In genomic region chr14:100160534-100160916, GRCh38 we compare ENCODE assay signal across 14 cellular contexts. TPM values are rescaled to one million over a fixed set of nuclear protein-coding genes. Genes with fewer than 3 reads are reported as not detected.
DNase-seq lines count a peak whose midpoint lies in the region; ATAC-seq lines count a peak whose summit lies in the region.
"Had no signal": no experiment of that assay in that cellular context is flagged by ENCODE, and none has a peak within 500 bp of the region (broad histone marks: within the 10 kb centered on the region; RNA-seq: fewer than 3 reads in every experiment).

No MANE protein-coding gene starts in this region.

- peaks cover 42% of the 10 kb centered on the region for H3K27me3 Mint-ChIP-seq in activated CD4-positive, alpha-beta T cell treated with anti-CD3 and anti-CD28 coated beads, Interleukin-2, amount 10 ng/mL, durations not matched to agents 7 days and 5 days
- peaks cover 17% of the 10 kb centered on the region for H3K27me3 Mint-ChIP-seq in stimulated activated naive CD8-positive, alpha-beta T cell treated with anti-CD3 and anti-CD28 coated beads, Interleukin-15, Interleukin-2, amounts not matched to agents 100 ng/mL and 50 ng/mL, for 24 hours
- peaks cover 54% of the 10 kb centered on the region for H3K27me3 Mint-ChIP-seq in stimulated activated naive CD8-positive, alpha-beta T cell treated with anti-CD3 and anti-CD28 coated beads, Interleukin-15, amount 100 ng/mL, for 72 hours

- CTCF ChIA-PET in activated CD4-positive, alpha-beta T cell treated with anti-CD3 and anti-CD28 coated beads, Interleukin-2, amount 10 ng/mL, durations not matched to agents 7 days and 5 days (lab: Charles Lee) = interaction anchor here (3.4 kb wide), 1 partner anchor 33 kb away, joined by 16 read pairs; no protein-coding TSS in a partner anchor

- H3K9me3 ChIP-seq in iPS-15b (ENCODE audit: control insufficient read depth, insufficient read depth, low read length) = no peaks in the 10 kb centered on the region

- no peak overlapping the region for H3K27ac Mint-ChIP-seq in activated CD4-positive, alpha-beta T cell treated with anti-CD3 and anti-CD28 coated beads, Interleukin-2, amount 10 ng/mL, durations not matched to agents 7 days and 5 days
- no peak overlapping the region for H3K27ac Mint-ChIP-seq in stimulated activated naive CD8-positive, alpha-beta T cell treated with anti-CD3 and anti-CD28 coated beads, Interleukin-15, Interleukin-2, amounts not matched to agents 100 ng/mL and 50 ng/mL, for 24 hours
- H3K27ac Mint-ChIP-seq in stimulated activated naive CD8-positive, alpha-beta T cell treated with anti-CD3 and anti-CD28 coated beads, Interleukin-15, amount 100 ng/mL, for 72 hours = no peak overlapping the region

- peaks cover 60% of the 10 kb centered on the region for H3K27me3 ChIP-seq in iPS-15b (ENCODE audit: control insufficient read depth, insufficient read depth, low read length)

- peak overlapping the region; percentile 31 for H3K4me3 Mint-ChIP-seq in activated CD4-positive, alpha-beta T cell treated with anti-CD3 and anti-CD28 coated beads, Interleukin-2, amount 10 ng/mL, durations not matched to agents 7 days and 5 days
- H3K4me3 Mint-ChIP-seq in stimulated activated naive CD8-positive, alpha-beta T cell treated with anti-CD3 and anti-CD28 coated beads, Interleukin-15, Interleukin-2, amounts not matched to agents 100 ng/mL and 50 ng/mL, for 24 hours = peak overlapping the region; percentile 54
- H3K4me3 Mint-ChIP-seq in stimulated activated naive CD8-positive, alpha-beta T cell treated with anti-CD3 and anti-CD28 coated beads, Interleukin-15, amount 100 ng/mL, for 72 hours = no peak overlapping the region

- H3K36me3 ChIP-seq in iPS-15b (ENCODE audit: control insufficient read depth, insufficient read depth, low read length) = no peaks in the 10 kb centered on the region

- ATAC-seq in stimulated activated naive CD8-positive, alpha-beta T cell treated with anti-CD3 and anti-CD28 coated beads, Interleukin-15, amount 100 ng/mL, for 72 hours = no peak
- ATAC-seq in GM18511 (IDR thresholded peaks at IDR 0.05; ENCODE audit: unreplicated experiment) = no peak
- ATAC-seq in HG03432 (IDR thresholded peaks at IDR 0.05; ENCODE audit: unreplicated experiment) = no peak

- peak overlapping the region; percentile 52 for H3K4me3 ChIP-seq in iPS-15b (ENCODE audit: low read depth, low read length)

- peaks cover 4% of the 10 kb centered on the region for H3K4me1 Mint-ChIP-seq in activated CD4-positive, alpha-beta T cell treated with anti-CD3 and anti-CD28 coated beads, Interleukin-2, amount 10 ng/mL, durations not matched to agents 7 days and 5 days
- H3K4me1 Mint-ChIP-seq in stimulated activated naive CD8-positive, alpha-beta T cell treated with anti-CD3 and anti-CD28 coated beads, Interleukin-15, Interleukin-2, amounts not matched to agents 100 ng/mL and 50 ng/mL, for 24 hours (ENCODE audit: low read depth) = peaks cover 3% of the 10 kb centered on the region
- H3K4me1 Mint-ChIP-seq in stimulated activated naive CD8-positive, alpha-beta T cell treated with anti-CD3 and anti-CD28 coated beads, Interleukin-15, amount 100 ng/mL, for 72 hours = no peaks in the 10 kb centered on the region

- no peaks in the 10 kb centered on the region for H3K36me3 Mint-ChIP-seq in activated CD4-positive, alpha-beta T cell treated with anti-CD3 and anti-CD28 coated beads, Interleukin-2, amount 10 ng/mL, durations not matched to agents 7 days and 5 days (ENCODE audit: low read depth)
- H3K36me3 Mint-ChIP-seq in stimulated activated naive CD8-positive, alpha-beta T cell treated with anti-CD3 and anti-CD28 coated beads, Interleukin-15, Interleukin-2, amounts not matched to agents 100 ng/mL and 50 ng/mL, for 24 hours (ENCODE audit: low read depth) = no peaks in the 10 kb centered on the region

- no peaks in the 10 kb centered on the region for H3K4me1 ChIP-seq in iPS-15b (ENCODE audit: control insufficient read depth, insufficient read depth, low read length)

- H3K9me3 Mint-ChIP-seq in activated CD4-positive, alpha-beta T cell treated with anti-CD3 and anti-CD28 coated beads, Interleukin-2, amount 10 ng/mL, durations not matched to agents 7 days and 5 days = no peaks in the 10 kb centered on the region
- no peaks in the 10 kb centered on the region for H3K9me3 Mint-ChIP-seq in stimulated activated naive CD8-positive, alpha-beta T cell treated with anti-CD3 and anti-CD28 coated beads, Interleukin-15, Interleukin-2, amounts not matched to agents 100 ng/mL and 50 ng/mL, for 24 hours
- H3K9me3 Mint-ChIP-seq in stimulated activated naive CD8-positive, alpha-beta T cell treated with anti-CD3 and anti-CD28 coated beads, Interleukin-15, amount 100 ng/mL, for 72 hours = peaks cover 0 to under 1% of the 10 kb centered on the region in 2 donors

- no peak for DNase-seq in activated CD4-positive, alpha-beta T cell treated with anti-CD3 and anti-CD28 coated beads, Interleukin-2, amount 10 ng/mL, durations not matched to agents 7 days and 5 days
- no peak for DNase-seq in activated CD4-positive, alpha-beta T cell treated with anti-CD3 and anti-CD28 coated beads for 4 hours
- DNase-seq in stimulated activated naive CD8-positive, alpha-beta T cell treated with anti-CD3 and anti-CD28 coated beads, Interleukin-15, amount 100 ng/mL, for 72 hours = no peak
- no peak for DNase-seq in NCI-H2227 treated with DMSO at 0.1 percent for 48 hours (lab: John Stamatoyannopoulos, UW)
- DNase-seq: C1 segment of cervical spinal cord, DMS79, KG1, NCI-H1048, NCI-H146, NCI-H526 treated with DMSO at 0.1 percent for 48 hours had no signal

- POLR2A ChIA-PET in activated CD4-positive, alpha-beta T cell treated with anti-CD3 and anti-CD28 coated beads, Interleukin-2, amount 10 ng/mL, durations not matched to agents 7 days and 5 days (lab: Charles Lee) = no interaction called here

- H3K9ac ChIP-seq in iPS-15b (ENCODE audit: low read depth, low read length) = no peak overlapping the region

RNA-seq across cellular contexts. Expression of gene DEGS2, which starts 1.1 kb away (rescaled TPM):
- total RNA-seq in activated CD4-positive, alpha-beta T cell treated with anti-CD3 and anti-CD28 coated beads, Interleukin-2, amount 10 ng/mL, durations not matched to agents 7 days and 5 days = under 1 TPM; 0.15 to 0.23 TPM

Comparison
In these comparisons a context has a peak if more than half of its experiments do, and no peak if none do; other contexts are left out.
1. H3K4me3 Mint-ChIP-seq: peak in activated CD4-positive, alpha-beta T cell treated with anti-CD3 and anti-CD28 coated beads, Interleukin-2, amount 10 ng/mL, durations not matched to agents 7 days and 5 days (single experiment) and stimulated activated naive CD8-positive, alpha-beta T cell treated with anti-CD3 and anti-CD28 coated beads, Interleukin-15, Interleukin-2, amounts not matched to agents 100 ng/mL and 50 ng/mL, for 24 hours (single experiment); none in stimulated activated naive CD8-positive, alpha-beta T cell treated with anti-CD3 and anti-CD28 coated beads, Interleukin-15, amount 100 ng/mL, for 72 hours (0 of 2).